Comparison of ENCODE assay signal across 17 cellular contexts in the genomic region with DNA sequence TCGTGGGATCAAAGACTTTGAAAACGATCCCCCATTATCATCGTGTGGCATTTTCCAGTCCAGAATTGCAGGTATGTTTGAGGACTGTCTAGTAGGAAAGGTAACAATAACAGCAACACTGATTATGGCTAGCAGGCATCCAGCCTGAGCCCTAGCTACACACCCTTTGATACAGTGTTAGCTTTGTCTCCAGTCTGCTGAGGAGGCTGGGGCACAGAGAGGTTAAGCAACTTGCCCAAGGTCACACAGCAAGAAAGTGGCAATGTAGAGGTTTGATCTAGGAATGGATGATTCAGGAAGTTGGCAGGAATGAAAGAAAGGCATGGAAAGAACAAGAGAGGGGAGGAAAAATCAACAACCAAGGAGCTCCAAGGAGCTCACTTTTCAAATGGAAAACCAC. TPM values are rescaled to one million over a fixed set of nuclear protein-coding genes. Genes with fewer than 3 reads are reported as not detected.
DNase-seq lines count a peak whose midpoint lies in the region; ATAC-seq and TF ChIP-seq lines count a peak whose summit lies in the region.
"Had no signal": no experiment of that assay in that cellular context is flagged by ENCODE, and none has a peak within 500 bp of the region (broad histone marks: within the 10 kb centered on the region; RNA-seq: fewer than 3 reads in every experiment).

No MANE protein-coding gene starts in this region.

- TF ChIP-seq CTCF in CD4-positive, alpha-beta T cell (IDR thresholded peaks at IDR 0.05) = no peak
- TF ChIP-seq CTCF in activated CD8-positive, alpha-beta T cell treated with anti-CD3 and anti-CD28 coated beads for 36 hours (IDR thresholded peaks at IDR 0.05) = no peak

- peak overlapping the region; percentile 70 for H3K27ac Mint-ChIP-seq in activated CD4-positive, alpha-beta T cell treated with anti-CD3 and anti-CD28 coated beads, Interleukin-2, amount 10 ng/mL, durations not matched to agents 24 days and 14 days
- H3K27ac Mint-ChIP-seq in CD4-positive, alpha-beta T cell = peak overlapping the region; percentile 89
- peak overlapping the region; percentile 29 for H3K27ac Mint-ChIP-seq in activated CD8-positive, alpha-beta T cell treated with anti-CD3 and anti-CD28 coated beads for 36 hours
- peak overlapping the region; percentile 20 for H3K27ac Mint-ChIP-seq in central memory CD8-positive, alpha-beta T cell (ENCODE audit: low read depth)

- no peak for DNase-seq in activated CD4-positive, alpha-beta T cell treated with anti-CD3 and anti-CD28 coated beads, Interleukin-2, amount 10 ng/mL, durations not matched to agents 24 days and 14 days
- no peak for DNase-seq in activated CD4-positive, alpha-beta T cell treated with anti-CD3 and anti-CD28 coated beads for 1 hour
- DNase-seq in CD4-positive, alpha-beta T cell = no peak
- no peak for DNase-seq in activated CD8-positive, alpha-beta T cell treated with anti-CD3 and anti-CD28 coated beads for 36 hours
- DNase-seq in central memory CD8-positive, alpha-beta T cell (ENCODE audit: low spot score in 2 of 2) = no peak
- DNase-seq in cerebellar cortex (ENCODE audit: low spot score) (no peak), SHP77 treated with DMSO at 0.1 percent for 48 hours (lab: John Stamatoyannopoulos, UW) (no peak), right cardiac atrium (no peak)
- DNase-seq: BE2C, DMS79, NCI-H1417, NCI-H187, NCI-H526, PC-9 had no signal

- H3K9me3 Mint-ChIP-seq in activated CD4-positive, alpha-beta T cell treated with anti-CD3 and anti-CD28 coated beads, Interleukin-2, amount 10 ng/mL, durations not matched to agents 24 days and 14 days = peaks cover 15% of the 10 kb centered on the region
- no peaks in the 10 kb centered on the region for H3K9me3 Mint-ChIP-seq in CD4-positive, alpha-beta T cell
- peaks cover 10% of the 10 kb centered on the region for H3K9me3 Mint-ChIP-seq in activated CD8-positive, alpha-beta T cell treated with anti-CD3 and anti-CD28 coated beads for 36 hours
- no peaks in the 10 kb centered on the region for H3K9me3 Mint-ChIP-seq in central memory CD8-positive, alpha-beta T cell

- H3K27me3 Mint-ChIP-seq in activated CD4-positive, alpha-beta T cell treated with anti-CD3 and anti-CD28 coated beads, Interleukin-2, amount 10 ng/mL, durations not matched to agents 24 days and 14 days = no peaks in the 10 kb centered on the region
- H3K27me3 Mint-ChIP-seq in CD4-positive, alpha-beta T cell = no peaks in the 10 kb centered on the region
- peaks cover 2% of the 10 kb centered on the region for H3K27me3 Mint-ChIP-seq in activated CD8-positive, alpha-beta T cell treated with anti-CD3 and anti-CD28 coated beads for 36 hours
- H3K27me3 Mint-ChIP-seq in central memory CD8-positive, alpha-beta T cell = no peaks in the 10 kb centered on the region

- 59% methylated on average over 3 of the region's 3 CpGs for WGBS in right cardiac atrium

- no peaks in the 10 kb centered on the region for H3K27me3 ChIP-seq in CD4-positive, alpha-beta T cell (ENCODE audit: control insufficient read depth, insufficient read depth, low read length)
- H3K27me3 ChIP-seq in right cardiac atrium (ENCODE audit: control insufficient read depth, insufficient read depth) = no peaks in the 10 kb centered on the region
- H3K27me3 ChIP-seq: BE2C had no signal

- CTCF ChIA-PET in CD4-positive, alpha-beta T cell (lab: Charles Lee) = interaction anchor here (0.8 kb wide), 1 partner anchor 53 kb away, joined by 3 read pairs; no protein-coding TSS in a partner anchor
- CTCF ChIA-PET in activated CD8-positive, alpha-beta T cell treated with anti-CD3 and anti-CD28 coated beads for 36 hours (lab: Charles Lee) = interaction anchor here (1.1 kb wide), 1 partner anchor 9 kb away, joined by 3 read pairs; no protein-coding TSS in a partner anchor

- H3K36me3 Mint-ChIP-seq in activated CD4-positive, alpha-beta T cell treated with anti-CD3 and anti-CD28 coated beads, Interleukin-2, amount 10 ng/mL, durations not matched to agents 24 days and 14 days (ENCODE audit: low read depth) = peaks cover 95% of the 10 kb centered on the region
- H3K36me3 Mint-ChIP-seq in CD4-positive, alpha-beta T cell (ENCODE audit: low read depth) = peaks cover 100% of the 10 kb centered on the region
- peaks cover 94% of the 10 kb centered on the region for H3K36me3 Mint-ChIP-seq in activated CD8-positive, alpha-beta T cell treated with anti-CD3 and anti-CD28 coated beads for 36 hours (ENCODE audit: low read depth)
- peaks cover 72% of the 10 kb centered on the region for H3K36me3 Mint-ChIP-seq in central memory CD8-positive, alpha-beta T cell (ENCODE audit: insufficient read depth)

- H3K4me3 ChIP-seq in right cardiac atrium (ENCODE audit: low read length) = no peak overlapping the region
- H3K4me3 ChIP-seq: PC-9 had no signal

- H3K4me3 Mint-ChIP-seq in activated CD4-positive, alpha-beta T cell treated with anti-CD3 and anti-CD28 coated beads, Interleukin-2, amount 10 ng/mL, durations not matched to agents 24 days and 14 days = no peak overlapping the region
- H3K4me3 Mint-ChIP-seq in CD4-positive, alpha-beta T cell = no peak overlapping the region
- H3K4me3 Mint-ChIP-seq in activated CD8-positive, alpha-beta T cell treated with anti-CD3 and anti-CD28 coated beads for 36 hours = no peak overlapping the region
- no peak overlapping the region for H3K4me3 Mint-ChIP-seq in central memory CD8-positive, alpha-beta T cell

- peaks cover 5% of the 10 kb centered on the region for H3K9me3 ChIP-seq in CD4-positive, alpha-beta T cell (ENCODE audit: control insufficient read depth, low read length)
- H3K9me3 ChIP-seq in right cardiac atrium (ENCODE audit: control insufficient read depth, low read length) = peaks cover 3% of the 10 kb centered on the region
- H3K9me3 ChIP-seq: BE2C had no signal

- H3K4me1 Mint-ChIP-seq in activated CD4-positive, alpha-beta T cell treated with anti-CD3 and anti-CD28 coated beads, Interleukin-2, amount 10 ng/mL, durations not matched to agents 24 days and 14 days = peaks cover 51% of the 10 kb centered on the region
- H3K4me1 Mint-ChIP-seq in CD4-positive, alpha-beta T cell (ENCODE audit: low read depth) = peaks cover 54% of the 10 kb centered on the region
- peaks cover 66% of the 10 kb centered on the region for H3K4me1 Mint-ChIP-seq in activated CD8-positive, alpha-beta T cell treated with anti-CD3 and anti-CD28 coated beads for 36 hours (ENCODE audit: low read depth)
- peaks cover 47% of the 10 kb centered on the region for H3K4me1 Mint-ChIP-seq in central memory CD8-positive, alpha-beta T cell

- ATAC-seq in CD4-positive, alpha-beta T cell (ENCODE audit: poor library complexity) = peak; percentile 58
- no peak for ATAC-seq in activated CD8-positive, alpha-beta T cell treated with anti-CD3 and anti-CD28 coated beads for 36 hours
- no peak for ATAC-seq in central memory CD8-positive, alpha-beta T cell (replicated peaks; ENCODE audit: extremely low read depth, poor library complexity, severe bottlenecking)
- ATAC-seq in right cardiac atrium = no peak

- H3K27ac ChIP-seq in CD4-positive, alpha-beta T cell (ENCODE audit: low read depth, low read length) = no peak overlapping the region
- H3K27ac ChIP-seq in right cardiac atrium (ENCODE audit: low read length) = no peak overlapping the region
- H3K27ac ChIP-seq: KMS-11, PC-9, RWPE1 had no signal

- POLR2A ChIA-PET in CD4-positive, alpha-beta T cell (lab: Charles Lee) = interaction anchor here (1.2 to 1.8 kb wide), 4 partner anchors 10 to 31 kb away, joined by 3 to 10 read pairs (median 6); a partner anchor contains a TSS
- POLR2A ChIA-PET in activated CD8-positive, alpha-beta T cell treated with anti-CD3 and anti-CD28 coated beads for 36 hours (lab: Charles Lee) = interaction anchor here (1.4 to 2.4 kb wide), 3 partner anchors 11 to 60 kb away, joined by 3 to 12 read pairs (median 3); no protein-coding TSS in a partner anchor

- H3K4me1 ChIP-seq in right cardiac atrium (ENCODE audit: control insufficient read depth, insufficient read depth, low read length) = no peaks in the 10 kb centered on the region
- H3K4me1 ChIP-seq: BE2C had no signal

- intact Hi-C loops in activated CD4-positive, alpha-beta T cell treated with anti-CD3 and anti-CD28 coated beads, Interleukin-2, amount 10 ng/mL, durations not matched to agents 24 days and 14 days (cut with micrococcal nuclease) = no loop called here
- intact Hi-C loops in CD4-positive, alpha-beta T cell (cut with DNase I, micrococcal nuclease) = loop anchor here in 1 of 2 experiments (5.0 kb wide), 1 partner anchor 38 kb away; a partner anchor contains a TSS
- intact Hi-C loops in activated CD8-positive, alpha-beta T cell treated with anti-CD3 and anti-CD28 coated beads for 36 hours (cut with micrococcal nuclease) = no loop called here
- intact Hi-C loops in right cardiac atrium (cut with DNase I) = no loop called here

RNA-seq across cellular contexts. Expression of a gene that starts 31.2 kb away (rescaled TPM):
- total RNA-seq in activated CD4-positive, alpha-beta T cell treated with anti-CD3 and anti-CD28 coated beads, Interleukin-2, amount 10 ng/mL, durations not matched to agents 24 days and 14 days = 61.4 and 65.7 TPM in 2 replicates
- total RNA-seq in CD4-positive, alpha-beta T cell = 10 to 100 TPM; 59.7 to 60.8 TPM
- 10 to 100 TPM; 48.7 to 52.9 TPM for total RNA-seq in activated CD8-positive, alpha-beta T cell treated with anti-CD3 and anti-CD28 coated beads for 36 hours
- under 1 TPM; 0.15 to 0.29 (median 0.25) TPM for total RNA-seq in right cardiac atrium
- 0.07 TPM for polyA plus RNA-seq in right cardiac atrium
- total RNA-seq: A172, PC-9 had no signal

RNA-seq across cellular contexts. Expression of a gene that starts 39.0 kb away (rescaled TPM):
- 56.9 and 58.7 TPM in 2 replicates for total RNA-seq in activated CD4-positive, alpha-beta T cell treated with anti-CD3 and anti-CD28 coated beads, Interleukin-2, amount 10 ng/mL, durations not matched to agents 24 days and 14 days
- total RNA-seq in CD4-positive, alpha-beta T cell = 1 to 10 TPM; 1.5 TPM
- 100 to 1,000 TPM; 123 to 134 TPM for total RNA-seq in activated CD8-positive, alpha-beta T cell treated with anti-CD3 and anti-CD28 coated beads for 36 hours
- not detected for total RNA-seq in right cardiac atrium
- polyA plus RNA-seq in right cardiac atrium = not detected

Comparison
In these comparisons a context has a peak if more than half of its experiments do, and no peak if none do; other contexts are left out.
1. H3K27ac Mint-ChIP-seq: peak in every context shown above with its lines; median percentile 89 in CD4-positive, alpha-beta T cell; 70 in activated CD4-positive, alpha-beta T cell treated with anti-CD3 and anti-CD28 coated beads, Interleukin-2, amount 10 ng/mL, durations not matched to agents 24 days and 14 days; 29 in activated CD8-positive, alpha-beta T cell treated with anti-CD3 and anti-CD28 coated beads for 36 hours; 20 in central memory CD8-positive, alpha-beta T cell.
2. RNA of a gene that starts 31.2 kb away (total RNA-seq): 61.4 to 65.7 TPM in activated CD4-positive, alpha-beta T cell treated with anti-CD3 and anti-CD28 coated beads, Interleukin-2, amount 10 ng/mL, durations not matched to agents 24 days and 14 days, 59.7 to 60.8 TPM in CD4-positive, alpha-beta T cell and 48.7 to 52.9 TPM in activated CD8-positive, alpha-beta T cell treated with anti-CD3 and anti-CD28 coated beads for 36 hours; 0.15 to 0.29 TPM in right cardiac atrium; every median in the first group is over 10 times any median in the second.
3. RNA of a gene that starts 39.0 kb away (total RNA-seq): 123 to 134 TPM in activated CD8-positive, alpha-beta T cell treated with anti-CD3 and anti-CD28 coated beads for 36 hours and 56.9 to 58.7 TPM in activated CD4-positive, alpha-beta T cell treated with anti-CD3 and anti-CD28 coated beads, Interleukin-2, amount 10 ng/mL, durations not matched to agents 24 days and 14 days; 1.5 TPM in CD4-positive, alpha-beta T cell and not detected in right cardiac atrium; every median in the first group is over 10 times any median in the second.